2 cellular contexts compared by ENCODE assay signal in the genomic region with DNA sequence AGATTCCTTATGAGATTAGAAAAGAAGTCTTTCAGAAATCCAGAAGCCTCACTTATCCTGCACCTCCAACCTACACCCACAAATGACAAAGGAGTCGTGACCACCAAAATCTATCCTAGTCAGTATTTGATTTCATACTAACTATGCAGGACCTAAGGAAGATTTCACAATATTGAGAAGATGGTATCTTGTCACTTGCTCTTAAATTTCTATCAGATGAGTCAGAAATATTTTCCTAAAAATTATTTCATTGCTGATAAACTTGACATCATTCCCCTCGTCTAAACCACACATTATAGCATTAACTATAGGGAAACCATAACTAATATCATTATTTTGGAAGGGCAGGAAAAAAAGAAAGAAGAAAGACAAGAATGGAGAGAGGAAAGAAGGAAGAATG.
TF ChIP-seq lines count a peak whose summit lies in the region.

No MANE protein-coding gene starts in this region.

TF ChIP-seq in HepG2, 621 proteins besides CTCF, POLR2A, EP300 and RAD21:
- TF ChIP-seq, protein P1, sequence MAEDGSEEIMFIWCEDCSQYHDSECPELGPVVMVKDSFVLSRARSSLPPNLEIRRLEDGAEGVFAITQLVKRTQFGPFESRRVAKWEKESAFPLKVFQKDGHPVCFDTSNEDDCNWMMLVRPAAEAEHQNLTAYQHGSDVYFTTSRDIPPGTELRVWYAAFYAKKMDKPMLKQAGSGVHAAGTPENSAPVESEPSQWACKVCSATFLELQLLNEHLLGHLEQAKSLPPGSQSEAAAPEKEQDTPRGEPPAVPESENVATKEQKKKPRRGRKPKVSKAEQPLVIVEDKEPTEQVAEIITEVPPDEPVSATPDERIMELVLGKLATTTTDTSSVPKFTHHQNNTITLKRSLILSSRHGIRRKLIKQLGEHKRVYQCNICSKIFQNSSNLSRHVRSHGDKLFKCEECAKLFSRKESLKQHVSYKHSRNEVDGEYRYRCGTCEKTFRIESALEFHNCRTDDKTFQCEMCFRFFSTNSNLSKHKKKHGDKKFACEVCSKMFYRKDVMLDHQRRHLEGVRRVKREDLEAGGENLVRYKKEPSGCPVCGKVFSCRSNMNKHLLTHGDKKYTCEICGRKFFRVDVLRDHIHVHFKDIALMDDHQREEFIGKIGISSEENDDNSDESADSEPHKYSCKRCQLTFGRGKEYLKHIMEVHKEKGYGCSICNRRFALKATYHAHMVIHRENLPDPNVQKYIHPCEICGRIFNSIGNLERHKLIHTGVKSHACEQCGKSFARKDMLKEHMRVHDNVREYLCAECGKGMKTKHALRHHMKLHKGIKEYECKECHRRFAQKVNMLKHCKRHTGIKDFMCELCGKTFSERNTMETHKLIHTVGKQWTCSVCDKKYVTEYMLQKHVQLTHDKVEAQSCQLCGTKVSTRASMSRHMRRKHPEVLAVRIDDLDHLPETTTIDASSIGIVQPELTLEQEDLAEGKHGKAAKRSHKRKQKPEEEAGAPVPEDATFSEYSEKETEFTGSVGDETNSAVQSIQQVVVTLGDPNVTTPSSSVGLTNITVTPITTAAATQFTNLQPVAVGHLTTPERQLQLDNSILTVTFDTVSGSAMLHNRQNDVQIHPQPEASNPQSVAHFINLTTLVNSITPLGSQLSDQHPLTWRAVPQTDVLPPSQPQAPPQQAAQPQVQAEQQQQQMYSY (CRISPR knock-in tag; IDR thresholded peaks at IDR 0.05), result no peak
- TF ChIP-seq CEBPB (IDR thresholded peaks at IDR 0.05; ENCODE audit: borderline replicate concordance, low read depth, low read length), result peak; percentile 45; the same call in 1 of the 2 replicates
TF ChIP-seq in HepG2: peak in this region for 1.

TF ChIP-seq in IMR-90, 13 proteins besides CTCF, POLR2A, EP300 and RAD21:
- TF ChIP-seq MAFK (IDR thresholded peaks at IDR 0.05; ENCODE audit: low read depth, low read length) (no peak), CHD1 (IDR thresholded peaks at IDR 0.05; ENCODE audit: low read depth, low read length) (no peak), CEBPB (IDR thresholded peaks at IDR 0.05; ENCODE audit: low read depth, low read length) (peak; percentile 61), RCOR1 (IDR thresholded peaks at IDR 0.05; ENCODE audit: insufficient replicate concordance, low read length) (no peak), RFX5 (IDR thresholded peaks at IDR 0.05; ENCODE audit: low read depth, low read length) (no peak), MXI1 (IDR thresholded peaks at IDR 0.05; ENCODE audit: borderline replicate concordance, low read depth, low read length) (no peak)
- TF ChIP-seq, protein P2, sequence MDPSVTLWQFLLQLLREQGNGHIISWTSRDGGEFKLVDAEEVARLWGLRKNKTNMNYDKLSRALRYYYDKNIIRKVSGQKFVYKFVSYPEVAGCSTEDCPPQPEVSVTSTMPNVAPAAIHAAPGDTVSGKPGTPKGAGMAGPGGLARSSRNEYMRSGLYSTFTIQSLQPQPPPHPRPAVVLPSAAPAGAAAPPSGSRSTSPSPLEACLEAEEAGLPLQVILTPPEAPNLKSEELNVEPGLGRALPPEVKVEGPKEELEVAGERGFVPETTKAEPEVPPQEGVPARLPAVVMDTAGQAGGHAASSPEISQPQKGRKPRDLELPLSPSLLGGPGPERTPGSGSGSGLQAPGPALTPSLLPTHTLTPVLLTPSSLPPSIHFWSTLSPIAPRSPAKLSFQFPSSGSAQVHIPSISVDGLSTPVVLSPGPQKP (IDR thresholded peaks at IDR 0.05; ENCODE audit: borderline replicate concordance, low read depth, low read length), result no peak
